In genomic region chr21:45294509-45295291, GRCh38 we compare ENCODE assay signal across 8 cellular contexts. TPM values are rescaled to one million over a fixed set of nuclear protein-coding genes. Genes with fewer than 3 reads are reported as not detected.
A peak's percentile ranks its signal among the peaks of the same experiment; 100 is the strongest.
DNase-seq lines count a peak whose midpoint lies in the region; ATAC-seq lines count a peak whose summit lies in the region.

No MANE protein-coding gene starts in this region.

- H3K36me3 Mint-ChIP-seq in activated CD4-positive, alpha-beta memory T cell treated with anti-CD3 and anti-CD28 coated beads, Interleukin-2, amount 10 ng/mL, durations not matched to agents 7 days and 5 days (ENCODE audit: low read depth): no peaks in the 10 kb centered on the region
- no peaks in the 10 kb centered on the region for H3K36me3 Mint-ChIP-seq in activated CD8-positive, alpha-beta T cell treated with anti-CD3 and anti-CD28 coated beads, Interleukin-2, amount 10 ng/mL, durations not matched to agents 7 days and 5 days (ENCODE audit: low read depth)

- peaks cover 42% of the 10 kb centered on the region for H3K4me1 ChIP-seq in rectal smooth muscle tissue (ENCODE audit: control insufficient read depth, insufficient read depth, low read length)

- H3K9me3 Mint-ChIP-seq in activated CD4-positive, alpha-beta memory T cell treated with anti-CD3 and anti-CD28 coated beads, Interleukin-2, amount 10 ng/mL, durations not matched to agents 7 days and 5 days: no peaks in the 10 kb centered on the region
- no peaks in the 10 kb centered on the region for H3K9me3 Mint-ChIP-seq in activated CD8-positive, alpha-beta T cell treated with anti-CD3 and anti-CD28 coated beads, Interleukin-2, amount 10 ng/mL, durations not matched to agents 7 days and 5 days (ENCODE audit: insufficient read depth)

- H3K9ac ChIP-seq in rectal smooth muscle tissue (ENCODE audit: low read length): peak overlapping the region; percentile 13

- no peak overlapping the region for H3K4me3 Mint-ChIP-seq in activated CD4-positive, alpha-beta memory T cell treated with anti-CD3 and anti-CD28 coated beads, Interleukin-2, amount 10 ng/mL, durations not matched to agents 7 days and 5 days
- no peak overlapping the region for H3K4me3 Mint-ChIP-seq in activated CD8-positive, alpha-beta T cell treated with anti-CD3 and anti-CD28 coated beads, Interleukin-2, amount 10 ng/mL, durations not matched to agents 7 days and 5 days

- H3K4me1 Mint-ChIP-seq in activated CD4-positive, alpha-beta memory T cell treated with anti-CD3 and anti-CD28 coated beads, Interleukin-2, amount 10 ng/mL, durations not matched to agents 7 days and 5 days: peaks cover 15% of the 10 kb centered on the region
- H3K4me1 Mint-ChIP-seq in activated CD8-positive, alpha-beta T cell treated with anti-CD3 and anti-CD28 coated beads, Interleukin-2, amount 10 ng/mL, durations not matched to agents 7 days and 5 days (ENCODE audit: low read depth): peaks cover 13% of the 10 kb centered on the region

- H3K36me3 ChIP-seq in rectal smooth muscle tissue (ENCODE audit: control insufficient read depth, insufficient read depth, low read length): no peaks in the 10 kb centered on the region

- peak overlapping the region; percentile 9 for H3K4me3 ChIP-seq in rectal smooth muscle tissue (ENCODE audit: low read length)

- POLR2A ChIA-PET in activated CD4-positive, alpha-beta memory T cell treated with anti-CD3 and anti-CD28 coated beads, Interleukin-2, amount 10 ng/mL, durations not matched to agents 7 days and 5 days (lab: Charles Lee): no interaction called here
- POLR2A ChIA-PET in activated CD8-positive, alpha-beta T cell treated with anti-CD3 and anti-CD28 coated beads, Interleukin-2, amount 10 ng/mL, durations not matched to agents 7 days and 5 days (lab: Charles Lee): no interaction called here

- intact Hi-C loops in cardiac septum (cut with DNase I): loop anchor here (1.0 to 10.0 kb wide), 4 partner anchors 70 to 528 kb away; no protein-coding TSS in a partner anchor

- CTCF ChIA-PET in activated CD4-positive, alpha-beta memory T cell treated with anti-CD3 and anti-CD28 coated beads, Interleukin-2, amount 10 ng/mL, durations not matched to agents 7 days and 5 days (lab: Charles Lee): interaction anchor here (1.1 to 1.4 kb wide), 2 partner anchors 154 to 526 kb away, joined by 3 to 4 read pairs; no protein-coding TSS in a partner anchor
- CTCF ChIA-PET in activated CD8-positive, alpha-beta T cell treated with anti-CD3 and anti-CD28 coated beads, Interleukin-2, amount 10 ng/mL, durations not matched to agents 7 days and 5 days (lab: Charles Lee): no interaction called here

- H3K27me3 Mint-ChIP-seq in activated CD4-positive, alpha-beta memory T cell treated with anti-CD3 and anti-CD28 coated beads, Interleukin-2, amount 10 ng/mL, durations not matched to agents 7 days and 5 days: no peaks in the 10 kb centered on the region
- peaks cover 3% of the 10 kb centered on the region for H3K27me3 Mint-ChIP-seq in activated CD8-positive, alpha-beta T cell treated with anti-CD3 and anti-CD28 coated beads, Interleukin-2, amount 10 ng/mL, durations not matched to agents 7 days and 5 days (ENCODE audit: low read depth)

- DNase-seq in EL: peak; percentile 99
- DNase-seq in activated CD4-positive, alpha-beta memory T cell treated with anti-CD3 and anti-CD28 coated beads, Interleukin-2, amount 10 ng/mL, durations not matched to agents 7 days and 5 days: peak; percentile 14
- peak; percentile 91 for DNase-seq in cardiac septum (ENCODE audit: low spot score)
- no peak for DNase-seq in NCI-H128 (lab: John Stamatoyannopoulos, UW; ENCODE audit: unreplicated experiment)
- DNase-seq in NCI-H2227 (lab: John Stamatoyannopoulos, UW; ENCODE audit: unreplicated experiment): no peak
- DNase-seq in activated CD8-positive, alpha-beta T cell treated with anti-CD3 and anti-CD28 coated beads, Interleukin-2, amount 10 ng/mL, durations not matched to agents 7 days and 5 days: no peak
- DNase-seq in NCI-H345 (lab: John Stamatoyannopoulos, UW): no peak

- ATAC-seq in activated CD8-positive, alpha-beta T cell treated with anti-CD3 and anti-CD28 coated beads, Interleukin-2, amount 10 ng/mL, durations not matched to agents 7 days and 5 days: no peak

- no peak overlapping the region for H3K27ac Mint-ChIP-seq in activated CD4-positive, alpha-beta memory T cell treated with anti-CD3 and anti-CD28 coated beads, Interleukin-2, amount 10 ng/mL, durations not matched to agents 7 days and 5 days
- no peak overlapping the region for H3K27ac Mint-ChIP-seq in activated CD8-positive, alpha-beta T cell treated with anti-CD3 and anti-CD28 coated beads, Interleukin-2, amount 10 ng/mL, durations not matched to agents 7 days and 5 days

- H3K27me3 ChIP-seq in rectal smooth muscle tissue (ENCODE audit: control insufficient read depth, insufficient read depth, low read length): no peaks in the 10 kb centered on the region

- peak overlapping the region; percentile 94 for H3K27ac ChIP-seq in rectal smooth muscle tissue (ENCODE audit: low read depth, low read length)

RNA-seq across cellular contexts. Expression of gene POFUT2, which starts 7.0 kb away (rescaled TPM):
- 10 to 100 TPM; 23.5 to 25.1 TPM for total RNA-seq in activated CD4-positive, alpha-beta memory T cell treated with anti-CD3 and anti-CD28 coated beads, Interleukin-2, amount 10 ng/mL, durations not matched to agents 7 days and 5 days
- 20.1 TPM for total RNA-seq in cardiac septum
- total RNA-seq in activated CD8-positive, alpha-beta T cell treated with anti-CD3 and anti-CD28 coated beads, Interleukin-2, amount 10 ng/mL, durations not matched to agents 7 days and 5 days: 10 to 100 TPM; 13.6 to 16.0 TPM

Comparison
In these comparisons a context has a peak if more than half of its experiments do, and no peak if none do; other contexts are left out.
1. DNase-seq: peak in EL (single experiment), activated CD4-positive, alpha-beta memory T cell treated with anti-CD3 and anti-CD28 coated beads, Interleukin-2, amount 10 ng/mL, durations not matched to agents 7 days and 5 days (single experiment) and cardiac septum (single experiment); none in NCI-H128 (single experiment), NCI-H2227 (single experiment), activated CD8-positive, alpha-beta T cell treated with anti-CD3 and anti-CD28 coated beads, Interleukin-2, amount 10 ng/mL, durations not matched to agents 7 days and 5 days (single experiment) and NCI-H345 (single experiment).